In the genomic region with DNA sequence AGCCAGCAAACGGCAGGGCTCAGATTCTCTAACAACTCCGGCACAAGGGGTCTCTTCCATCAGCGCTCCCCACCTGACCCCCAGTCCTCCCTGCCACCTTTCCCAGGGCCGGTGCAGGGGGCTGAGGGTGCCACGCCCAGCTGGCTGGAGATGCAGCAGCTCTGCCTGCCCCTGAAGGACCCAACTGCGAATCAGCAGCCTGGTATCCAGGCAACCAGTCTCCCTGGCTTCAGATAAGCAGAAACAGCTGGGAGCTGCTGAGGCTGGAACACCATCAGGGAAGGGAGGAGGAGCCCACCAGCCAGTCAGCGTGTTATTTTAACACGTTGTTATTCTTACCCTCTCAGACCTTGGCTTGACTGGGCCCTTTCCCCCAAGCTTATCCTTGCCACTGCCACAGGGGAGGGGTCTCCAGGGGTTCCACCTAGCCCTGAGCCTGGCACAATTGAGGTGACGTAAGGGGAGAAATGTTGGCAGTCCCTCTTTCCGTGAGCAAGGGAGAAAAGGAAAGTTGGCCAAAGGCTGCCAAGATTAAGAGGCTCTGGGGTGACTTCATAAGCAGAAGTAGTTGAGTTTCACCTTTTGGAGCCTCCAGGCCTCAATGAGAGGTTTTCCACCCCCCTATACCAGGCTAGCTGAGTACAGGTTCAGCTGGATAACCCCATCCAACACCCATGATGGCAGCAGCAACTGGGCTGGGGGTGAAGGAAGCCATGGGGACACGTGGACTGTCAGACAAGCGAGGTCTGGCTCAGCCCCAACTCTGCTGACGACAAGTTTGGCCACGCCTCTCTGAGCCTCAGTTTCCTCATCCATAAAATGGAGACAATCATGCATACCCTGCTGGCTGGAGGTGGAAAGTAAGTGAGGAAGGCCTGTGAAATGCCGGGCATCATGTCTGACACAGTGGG, we compare ENCODE assay signal across 8 cellular contexts.
DNase-seq lines count a peak whose midpoint lies in the region; ATAC-seq, FAIRE-seq and TF ChIP-seq lines count a peak whose summit lies in the region.

No MANE protein-coding gene starts in this region.

- no peak for ATAC-seq in activated naive CD8-positive, alpha-beta T cell treated with anti-CD3 and anti-CD28 coated beads, Interleukin-2, amount 50 U/mL, for 24 hours

- TF ChIP-seq CTCF in endothelial cell of umbilical vein (IDR thresholded peaks at IDR 0.05; ENCODE audit: extremely low read depth in 1 of 2, insufficient read depth in 1 of 2, low read depth in 1 of 2, low read length in 2 of 2) (no peak), neural crest cell (conservative IDR thresholded peaks at IDR 0.05) (no peak)

- CTCF ChIA-PET in endothelial cell of umbilical vein (lab: Charles Lee) = interaction anchor here (0.5 to 3.1 kb wide), 6 partner anchors 10 to 133 kb away, joined by 3 to 9 read pairs (median 3); no protein-coding TSS in a partner anchor

- no peak overlapping the region for H2AFZ ChIP-seq in endothelial cell of umbilical vein (ENCODE audit: low read depth, low read length)

- H4K20me1 ChIP-seq in endothelial cell of umbilical vein (replicated peaks; ENCODE audit: control insufficient read depth, extremely low read depth, insufficient read depth, low read length) = no peaks in the 10 kb centered on the region

- H3K9me3 ChIP-seq in endothelial cell of umbilical vein (replicated peaks; ENCODE audit: control insufficient read depth, insufficient read depth, low read length) = no peaks in the 10 kb centered on the region

- H3K4me2 ChIP-seq in endothelial cell of umbilical vein (ENCODE audit: insufficient read depth, low read length) = no peak overlapping the region

- H3K9me1 ChIP-seq in endothelial cell of umbilical vein (replicated peaks; ENCODE audit: control insufficient read depth, extremely low read depth, insufficient read depth, low read length) = no peaks in the 10 kb centered on the region

- H3K4me1 Mint-ChIP-seq in neural crest cell = peaks cover 48% of the 10 kb centered on the region
- H3K4me1 Mint-ChIP-seq in activated naive CD8-positive, alpha-beta T cell treated with anti-CD3 and anti-CD28 coated beads, Interleukin-2, amount 50 U/mL, for 24 hours = peaks cover 11% of the 10 kb centered on the region

- H3K4me3 ChIP-seq in endothelial cell of umbilical vein (replicated peaks in 1 of 3; ENCODE audit: insufficient read depth in 1 of 3, low read depth in 1 of 3, low read length in 3 of 3) = no peak overlapping the region

- H3K79me2 ChIP-seq in endothelial cell of umbilical vein (ENCODE audit: control insufficient read depth, insufficient read depth, low read length) = no peaks in the 10 kb centered on the region

- H3K27me3 Mint-ChIP-seq in neural crest cell (ENCODE audit: low read depth) = no peaks in the 10 kb centered on the region
- no peaks in the 10 kb centered on the region for H3K27me3 Mint-ChIP-seq in activated naive CD8-positive, alpha-beta T cell treated with anti-CD3 and anti-CD28 coated beads, Interleukin-2, amount 50 U/mL, for 24 hours

- no TSS peak for BruUV-seq in endothelial cell of umbilical vein (replicated peaks; lab: Mats Ljungman, UMichigan)

- H3K27me3 ChIP-seq in endothelial cell of umbilical vein (ENCODE audit: control insufficient read depth in 2 of 2, insufficient read depth in 2 of 2, low read length in 2 of 2) = no peaks in the 10 kb centered on the region

- DNase-seq in DMS153 (lab: John Stamatoyannopoulos, UW) = peak; percentile 78
- DNase-seq in NCI-H226 = peak; percentile 80
- peak; percentile 15 for DNase-seq in endothelial cell of umbilical vein (ENCODE audit: low read depth, low spot score)
- DNase-seq in neural crest cell (ENCODE audit: low read depth, low spot score) = no peak
- DNase-seq in activated naive CD8-positive, alpha-beta T cell treated with anti-CD3 and anti-CD28 coated beads, Interleukin-2, amount 50 U/mL, for 24 hours = no peak
- no peak for DNase-seq in NCI-H774 (lab: John Stamatoyannopoulos, UW)
- DNase-seq in SKM-1 treated with dmso at 0.1 percent for 144 hours (lab: John Stamatoyannopoulos, UW; ENCODE audit: unreplicated experiment) = no peak
- DNase-seq in T-helper 2 cell = no peak

- H3K9me3 Mint-ChIP-seq in neural crest cell = no peaks in the 10 kb centered on the region
- no peaks in the 10 kb centered on the region for H3K9me3 Mint-ChIP-seq in activated naive CD8-positive, alpha-beta T cell treated with anti-CD3 and anti-CD28 coated beads, Interleukin-2, amount 50 U/mL, for 24 hours

- intact Hi-C loops in endothelial cell of umbilical vein (cut with micrococcal nuclease) = no loop called here

- dilution Hi-C loops in endothelial cell of umbilical vein (cut with MboI; ENCODE audit: extremely low pct_ligation_motif_present, low sequenced_read_pairs) = no loop called here

- H3K36me3 ChIP-seq in endothelial cell of umbilical vein (ENCODE audit: control insufficient read depth in 2 of 2, extremely low read depth in 1 of 2, insufficient read depth in 2 of 2, low read length in 2 of 2) = no peaks in the 10 kb centered on the region

- H3K9ac ChIP-seq in endothelial cell of umbilical vein (replicated peaks; ENCODE audit: extremely low read depth, insufficient read depth, low read length) = no peak overlapping the region

- H3K27ac Mint-ChIP-seq in neural crest cell (ENCODE audit: unreplicated experiment) = peak overlapping the region; percentile 86
- H3K27ac Mint-ChIP-seq in activated naive CD8-positive, alpha-beta T cell treated with anti-CD3 and anti-CD28 coated beads, Interleukin-2, amount 50 U/mL, for 24 hours = no peak overlapping the region

- TF ChIP-seq POLR2A in endothelial cell of umbilical vein (IDR thresholded peaks at IDR 0.05; ENCODE audit: low read depth, low read length) = no peak

- H3K4me1 ChIP-seq in endothelial cell of umbilical vein (ENCODE audit: control insufficient read depth, extremely low read depth, insufficient read depth, low read length) = no peaks in the 10 kb centered on the region

- POLR2A ChIA-PET in endothelial cell of umbilical vein (lab: Charles Lee) = no interaction called here

- H3K27ac ChIP-seq in endothelial cell of umbilical vein (ENCODE audit: insufficient read depth, low read depth, low read length) = no peak overlapping the region

- H3K4me3 Mint-ChIP-seq in neural crest cell = no peak overlapping the region
- H3K4me3 Mint-ChIP-seq in activated naive CD8-positive, alpha-beta T cell treated with anti-CD3 and anti-CD28 coated beads, Interleukin-2, amount 50 U/mL, for 24 hours = no peak overlapping the region

- FAIRE-seq in endothelial cell of umbilical vein (lab: Jason Lieb, UNC) = no peak

- no peaks in the 10 kb centered on the region for H3K36me3 Mint-ChIP-seq in neural crest cell (ENCODE audit: low read depth)
- H3K36me3 Mint-ChIP-seq in activated naive CD8-positive, alpha-beta T cell treated with anti-CD3 and anti-CD28 coated beads, Interleukin-2, amount 50 U/mL, for 24 hours (ENCODE audit: low read depth) = no peaks in the 10 kb centered on the region

TF ChIP-seq in endothelial cell of umbilical vein, 7 proteins besides CTCF, POLR2A, EP300 and RAD21:
- TF ChIP-seq FOS (IDR thresholded peaks at IDR 0.05; ENCODE audit: borderline replicate concordance, insufficient read depth, low read length) = no peak
- TF ChIP-seq POLR2AphosphoS5 (IDR thresholded peaks at IDR 0.05; ENCODE audit: insufficient read depth, low read depth, low read length) = no peak
- no peak for TF ChIP-seq MYC (IDR thresholded peaks at IDR 0.05; ENCODE audit: low read depth, low read length)
- TF ChIP-seq EZH2 (IDR thresholded peaks at IDR 0.05; ENCODE audit: borderline replicate concordance, low read depth, low read length, severe bottlenecking) = no peak
- no peak for TF ChIP-seq GATA2 (IDR thresholded peaks at IDR 0.05; ENCODE audit: insufficient read depth, insufficient read length, low read depth, low read length)
- TF ChIP-seq, protein P1, sequence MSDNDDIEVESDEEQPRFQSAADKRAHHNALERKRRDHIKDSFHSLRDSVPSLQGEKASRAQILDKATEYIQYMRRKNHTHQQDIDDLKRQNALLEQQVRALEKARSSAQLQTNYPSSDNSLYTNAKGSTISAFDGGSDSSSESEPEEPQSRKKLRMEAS (IDR thresholded peaks at IDR 0.05; ENCODE audit: insufficient read depth, insufficient read length) = no peak
- TF ChIP-seq JUN (IDR thresholded peaks at IDR 0.05; ENCODE audit: borderline replicate concordance, insufficient read depth, insufficient read length, low read depth) = no peak

Comparison
In these comparisons a context has a peak if more than half of its experiments do, and no peak if none do; other contexts are left out.
1. DNase-seq: peak in DMS153 (single experiment), NCI-H226 (single experiment) and endothelial cell of umbilical vein (single experiment); none in neural crest cell (single experiment), activated naive CD8-positive, alpha-beta T cell treated with anti-CD3 and anti-CD28 coated beads, Interleukin-2, amount 50 U/mL, for 24 hours (single experiment), NCI-H774 (single experiment), SKM-1 treated with dmso at 0.1 percent for 144 hours (single experiment) and T-helper 2 cell (0 of 5).